Comparison of ENCODE assay signal across 9 cellular contexts in genomic region chr6:127879685-127880084, GRCh38. TPM values are rescaled to one million over a fixed set of nuclear protein-coding genes. Genes with fewer than 3 reads are reported as not detected.
DNase-seq lines count a peak whose midpoint lies in the region; ATAC-seq and TF ChIP-seq lines count a peak whose summit lies in the region.
"Had no signal": no experiment of that assay in that cellular context is flagged by ENCODE, and none has a peak within 500 bp of the region (broad histone marks: within the 10 kb centered on the region; RNA-seq: fewer than 3 reads in every experiment).

No MANE protein-coding gene starts in this region.

- 5% methylated on average over 12 of the region's 12 CpGs for WGBS in thymus

- H3K9me3 ChIP-seq in right atrium auricular region = no peaks in the 10 kb centered on the region
- H3K9me3 ChIP-seq in iPS-18a (ENCODE audit: control insufficient read depth, low read depth, low read length) = no peaks in the 10 kb centered on the region
- no peaks in the 10 kb centered on the region for H3K9me3 ChIP-seq in thymus (ENCODE audit: control insufficient read depth)
- no peaks in the 10 kb centered on the region for H3K9me3 ChIP-seq in lower lobe of right lung

- H3K27me3 ChIP-seq in right atrium auricular region = peaks cover 0 to 3% of the 10 kb centered on the region in 2 donors
- H3K27me3 ChIP-seq in iPS-18a (ENCODE audit: control insufficient read depth, insufficient read depth, low read length) = no peaks in the 10 kb centered on the region
- H3K27me3 ChIP-seq in thymus (ENCODE audit: control insufficient read depth, insufficient read depth) = no peaks in the 10 kb centered on the region
- no peaks in the 10 kb centered on the region for H3K27me3 ChIP-seq in lower lobe of right lung (ENCODE audit: low read depth)

- DNase-seq in left ventricle myocardium superior (peak; percentile 14), right atrium auricular region (ENCODE audit: low spot score) (no peak), lower lobe of right lung (no peak)
- DNase-seq in activated T-cell treated with anti-CD3 and anti-CD28 coated beads, Interleukin-2, amount 50 U/mL, for 1 hour = peak; percentile 22

- H3K27ac ChIP-seq in right atrium auricular region = no peak overlapping the region
- no peak overlapping the region for H3K27ac ChIP-seq in iPS-18a (ENCODE audit: low read length)
- H3K27ac ChIP-seq in thymus (ENCODE audit: low read depth) = peak overlapping the region; percentile 58
- H3K27ac ChIP-seq in lower lobe of right lung = no peak overlapping the region

- ATAC-seq in left ventricle myocardium superior = no peak
- ATAC-seq in GM19351 (IDR thresholded peaks at IDR 0.05; ENCODE audit: unreplicated experiment) = no peak
- ATAC-seq in HG02870 (IDR thresholded peaks at IDR 0.05; ENCODE audit: unreplicated experiment) = no peak
- ATAC-seq in lower lobe of right lung = no peak

- TF ChIP-seq CTCF in right atrium auricular region (IDR thresholded peaks at IDR 0.05) = no peak
- no peak for TF ChIP-seq CTCF in lower lobe of right lung (IDR thresholded peaks at IDR 0.05)

- intact Hi-C loops in left ventricle myocardium superior (cut with micrococcal nuclease) (no loop called here), lower lobe of right lung (cut with DNase I) (no loop called here)

- H3K36me3 ChIP-seq in right atrium auricular region (no peaks in the 10 kb centered on the region), iPS-18a (ENCODE audit: control insufficient read depth, low read depth, low read length) (no peaks in the 10 kb centered on the region), thymus (ENCODE audit: control insufficient read depth, insufficient read depth) (no peaks in the 10 kb centered on the region), lower lobe of right lung (no peaks in the 10 kb centered on the region)

- no peak overlapping the region for H3K4me3 ChIP-seq in right atrium auricular region
- peak overlapping the region; percentile 22 for H3K4me3 ChIP-seq in iPS-18a (ENCODE audit: low read length)
- H3K4me3 ChIP-seq in thymus (ENCODE audit: low read length) = peak overlapping the region; percentile 47
- H3K4me3 ChIP-seq in lower lobe of right lung = no peak overlapping the region

- H3K9ac ChIP-seq in iPS-18a (ENCODE audit: low read length) = no peak overlapping the region

- no peaks in the 10 kb centered on the region for H3K4me1 ChIP-seq in right atrium auricular region
- H3K4me1 ChIP-seq in iPS-18a (ENCODE audit: control insufficient read depth, low read depth, low read length) = peaks cover 5% of the 10 kb centered on the region
- H3K4me1 ChIP-seq in thymus (ENCODE audit: control insufficient read depth, insufficient read depth, low read length) = peaks cover 12% of the 10 kb centered on the region
- no peaks in the 10 kb centered on the region for H3K4me1 ChIP-seq in lower lobe of right lung

RNA-seq across cellular contexts. Expression of gene THEMIS, which starts 21.2 kb away (rescaled TPM):
- total RNA-seq in left ventricle myocardium superior (0.37 TPM), right atrium auricular region (under 1 TPM; 0.43 to 0.56 TPM), lower lobe of right lung (1.8 TPM)
- 17.2 TPM for polyA plus RNA-seq in thymus
- total RNA-seq: epithelial cell of proximal tubule had no signal

Comparison
In these comparisons a context has a peak if more than half of its experiments do, and no peak if none do; other contexts are left out.
1. DNase-seq: peak in left ventricle myocardium superior (single experiment) and activated T-cell treated with anti-CD3 and anti-CD28 coated beads, Interleukin-2, amount 50 U/mL, for 1 hour (single experiment); none in right atrium auricular region (single experiment) and lower lobe of right lung (single experiment).
2. H3K4me3 ChIP-seq: peak in iPS-18a (single experiment) and thymus (single experiment); none in right atrium auricular region (0 of 2) and lower lobe of right lung (single experiment).